17 cellular contexts compared by ENCODE assay signal in genomic region chr4:13452927-13453579, GRCh38. TPM values are rescaled to one million over a fixed set of nuclear protein-coding genes. Genes with fewer than 3 reads are reported as not detected.
DNase-seq lines count a peak whose midpoint lies in the region; ATAC-seq and TF ChIP-seq lines count a peak whose summit lies in the region.
"Had no signal": no experiment of that assay in that cellular context is flagged by ENCODE, and none has a peak within 500 bp of the region (broad histone marks: within the 10 kb centered on the region; RNA-seq: fewer than 3 reads in every experiment).

No MANE protein-coding gene starts in this region.

- no peak for TF ChIP-seq CTCF in mucosa of descending colon (IDR thresholded peaks at IDR 0.05)
- TF ChIP-seq CTCF in lower lobe of right lung (IDR thresholded peaks at IDR 0.05) = no peak
- no peak for TF ChIP-seq CTCF in MCF 10A (IDR thresholded peaks at IDR 0.05; ENCODE audit: unreplicated experiment)

- POLR2A ChIA-PET in MCF 10A (lab: Yijun Ruan, JAX) = interaction anchor here (0.6 kb wide), 1 partner anchor 123 kb away, joined by 3 read pairs; no protein-coding TSS in a partner anchor

- no peaks in the 10 kb centered on the region for H3K27me3 Mint-ChIP-seq in MCF 10A (ENCODE audit: insufficient read depth, unreplicated experiment)

- H3K4me1 ChIP-seq in mucosa of descending colon (ENCODE audit: low read depth) (no peaks in the 10 kb centered on the region), lower lobe of right lung (no peaks in the 10 kb centered on the region)
- H3K4me1 ChIP-seq: left lung had no signal

- H3K4me3 Mint-ChIP-seq in MCF 10A (ENCODE audit: unreplicated experiment) = no peak overlapping the region

- H3K9me3 ChIP-seq in mucosa of descending colon = no peaks in the 10 kb centered on the region
- no peaks in the 10 kb centered on the region for H3K9me3 ChIP-seq in lower lobe of right lung

- no peak overlapping the region for H3K27ac ChIP-seq in lower lobe of right lung
- H3K27ac ChIP-seq: 22Rv1, left lung had no signal

- peak; percentile 24 to 68 for ATAC-seq in activated CD4-positive, CD25-positive, alpha-beta regulatory T cell treated with anti-CD3 and anti-CD28 coated beads, Interleukin-2, amount 50 U/mL, for 24 hours
- ATAC-seq in GM21723 (IDR thresholded peaks at IDR 0.05; ENCODE audit: unreplicated experiment) = peak; percentile 73
- peak; percentile 34 for ATAC-seq in mucosa of descending colon
- ATAC-seq in lower lobe of right lung = no peak
- ATAC-seq: left lung had no signal

- H3K36me3 ChIP-seq in mucosa of descending colon (ENCODE audit: low read depth) (no peaks in the 10 kb centered on the region), lower lobe of right lung (peaks cover 15% of the 10 kb centered on the region)

- H3K4me1 Mint-ChIP-seq in MCF 10A (ENCODE audit: insufficient read depth, unreplicated experiment) = no peaks in the 10 kb centered on the region

- BruUV-seq in MCF 10A (replicated peaks; lab: Mats Ljungman, UMichigan) = no TSS peak

- no peaks in the 10 kb centered on the region for H3K27me3 ChIP-seq in lower lobe of right lung (ENCODE audit: low read depth)
- H3K27me3 ChIP-seq: left lung had no signal

- H3K4me3 ChIP-seq in mucosa of descending colon (no peak overlapping the region), lower lobe of right lung (no peak overlapping the region)
- H3K4me3 ChIP-seq: left lung had no signal

- intact Hi-C loops in mucosa of descending colon (cut with DNase I, micrococcal nuclease) (no loop called here), lower lobe of right lung (cut with DNase I) (no loop called here), MCF 10A (cut with micrococcal nuclease) (no loop called here)

- no peak for DNase-seq in activated CD4-positive, CD25-positive, alpha-beta regulatory T cell (lab: John Stamatoyannopoulos, UW)
- peak; percentile 74 for DNase-seq in OCI-M1 (lab: John Stamatoyannopoulos, UW)
- DNase-seq in mucosa of descending colon = no peak
- DNase-seq in lower lobe of right lung = no peak
- no peak for DNase-seq in MCF 10A (ENCODE audit: unreplicated experiment)
- no peak for DNase-seq in NCI-H345 treated with DMSO at 0.1 percent for 48 hours (lab: John Stamatoyannopoulos, UW; ENCODE audit: unreplicated experiment)
- DNase-seq: C1 segment of cervical spinal cord, caudate nucleus, left lung, NCI-H1105 treated with DMSO at 0.1 percent for 48 hours, NCI-H2227 treated with DMSO at 0.1 percent for 48 hours, posterior cingulate gyrus, SHP77 treated with DMSO at 0.1 percent for 48 hours, T1000 had no signal

- peaks cover 26% of the 10 kb centered on the region for H3K36me3 Mint-ChIP-seq in MCF 10A (ENCODE audit: insufficient read depth, unreplicated experiment)

- no peak overlapping the region for H3K27ac Mint-ChIP-seq in MCF 10A (ENCODE audit: low read depth, unreplicated experiment)

- no peaks in the 10 kb centered on the region for H3K9me3 Mint-ChIP-seq in MCF 10A (ENCODE audit: unreplicated experiment)

- CTCF ChIA-PET in MCF 10A (lab: Yijun Ruan, JAX) = interaction anchor here (0.6 kb wide), 1 partner anchor 1225 kb away, joined by 3 read pairs; no protein-coding TSS in a partner anchor

RNA-seq across cellular contexts. Expression of gene RAB28, which starts 31.1 kb away (rescaled TPM):
- total RNA-seq in mucosa of descending colon (10 to 100 TPM; 13.0 to 23.6 (median 14.5) TPM), lower lobe of right lung (18.8 TPM), MCF 10A (2022) (15.9 and 18.7 TPM in 2 replicates)

Comparison
In these comparisons a context has a peak if more than half of its experiments do, and no peak if none do; other contexts are left out.
1. ATAC-seq: peak in activated CD4-positive, CD25-positive, alpha-beta regulatory T cell treated with anti-CD3 and anti-CD28 coated beads, Interleukin-2, amount 50 U/mL, for 24 hours (2 of 2), GM21723 (single experiment) and mucosa of descending colon (single experiment); none in lower lobe of right lung (0 of 2).